ENCODE assay signal across 8 cellular contexts in genomic region chr21:36155603-36156338, GRCh38. TPM values are rescaled to one million over a fixed set of nuclear protein-coding genes. Genes with fewer than 3 reads are reported as not detected.
A peak's percentile ranks its signal among the peaks of the same experiment; 100 is the strongest.
DNase-seq lines count a peak whose midpoint lies in the region; ATAC-seq lines count a peak whose summit lies in the region.

No MANE protein-coding gene starts in this region.

- DNase-seq in DMS53 (lab: John Stamatoyannopoulos, UW) (peak; percentile 95), islet precursor cell (peak; percentile 94), A172 (ENCODE audit: low spot score) (no peak)
- DNase-seq in activated naive CD8-positive, alpha-beta T cell treated with anti-CD3 and anti-CD28 coated beads for 36 hours, result no peak

- H3K36me3 Mint-ChIP-seq in activated naive CD8-positive, alpha-beta T cell treated with anti-CD3 and anti-CD28 coated beads for 36 hours, result peaks cover 4% of the 10 kb centered on the region

- peaks cover 17% of the 10 kb centered on the region for H3K4me1 Mint-ChIP-seq in activated naive CD8-positive, alpha-beta T cell treated with anti-CD3 and anti-CD28 coated beads for 36 hours

- no peak overlapping the region for H3K9ac ChIP-seq in HUES48 (ENCODE audit: low read depth, low read length)
- peak overlapping the region; percentile 68 to 89 for H3K9ac ChIP-seq in stomach smooth muscle (ENCODE audit: low read length in 2 of 2)

- H3K36me3 ChIP-seq in HUES48 (ENCODE audit: control insufficient read depth, insufficient read depth, low read length) (no peaks in the 10 kb centered on the region), stomach smooth muscle (ENCODE audit: control insufficient read depth in 2 of 2, insufficient read depth in 2 of 2, low read length in 2 of 2) (no peaks in the 10 kb centered on the region)

- peak overlapping the region; percentile 82 for H3K4me3 Mint-ChIP-seq in activated naive CD8-positive, alpha-beta T cell treated with anti-CD3 and anti-CD28 coated beads for 36 hours

- H3K9me3 ChIP-seq in HUES48 (ENCODE audit: control insufficient read depth, insufficient read depth, low read length) (no peaks in the 10 kb centered on the region), stomach smooth muscle (ENCODE audit: control insufficient read depth in 2 of 2, low read length in 2 of 2) (no peaks in the 10 kb centered on the region)

- peak overlapping the region; percentile 20 for H3K27ac ChIP-seq in HUES48 (ENCODE audit: low read depth, low read length)
- H3K27ac ChIP-seq in stomach smooth muscle (ENCODE audit: low read length), result peak overlapping the region; percentile 11

- H3K4me3 ChIP-seq in HUES48 (ENCODE audit: low read depth, low read length) (peak overlapping the region; percentile 67), stomach smooth muscle (ENCODE audit: low read length in 2 of 2) (peak overlapping the region; percentile 77 to 91)

- no peaks in the 10 kb centered on the region for H3K9me3 Mint-ChIP-seq in activated naive CD8-positive, alpha-beta T cell treated with anti-CD3 and anti-CD28 coated beads for 36 hours

- H3K27ac Mint-ChIP-seq in activated naive CD8-positive, alpha-beta T cell treated with anti-CD3 and anti-CD28 coated beads for 36 hours, result no peak overlapping the region

- ATAC-seq in GM21526 (IDR thresholded peaks at IDR 0.05; ENCODE audit: low FRiP score, unreplicated experiment) (no peak), HG03342 (IDR thresholded peaks at IDR 0.05; ENCODE audit: unreplicated experiment) (no peak)

- H3K27me3 ChIP-seq in HUES48 (ENCODE audit: control insufficient read depth, insufficient read depth, low read length) (peaks cover 24% of the 10 kb centered on the region), stomach smooth muscle (ENCODE audit: control insufficient read depth in 1 of 2, insufficient read depth in 2 of 2, low read length in 2 of 2) (no peaks in the 10 kb centered on the region)

- H3K27me3 Mint-ChIP-seq in activated naive CD8-positive, alpha-beta T cell treated with anti-CD3 and anti-CD28 coated beads for 36 hours, result no peaks in the 10 kb centered on the region

- H3K4me1 ChIP-seq in HUES48 (ENCODE audit: control insufficient read depth, insufficient read depth, low read length) (peaks cover 8% of the 10 kb centered on the region; the same call in 1 of the 2 replicates), stomach smooth muscle (ENCODE audit: control insufficient read depth, insufficient read depth, low read length) (peaks cover 13% of the 10 kb centered on the region)

RNA-seq across cellular contexts. Expression of gene DOP1B, which starts 0.9 kb away (rescaled TPM):
- 10 to 100 TPM in 1 of 2 experiments, 1 to 10 TPM in 1; 9.9 to 10.9 TPM for total RNA-seq in activated naive CD8-positive, alpha-beta T cell treated with anti-CD3 and anti-CD28 coated beads for 36 hours
- total RNA-seq in A172 (2014; rRNA removed; shearing (Covaris generic)), result 14.9 and 16.4 TPM in 2 replicates

RNA-seq across cellular contexts. Expression of gene CBR3, which starts 20.9 kb away (rescaled TPM):
- 1 to 10 TPM; 9.5 to 9.7 TPM for total RNA-seq in activated naive CD8-positive, alpha-beta T cell treated with anti-CD3 and anti-CD28 coated beads for 36 hours
- 28.5 and 31.7 TPM in 2 replicates for total RNA-seq in A172 (2014; rRNA removed; shearing (Covaris generic))

Comparison
In these comparisons a context has a peak if more than half of its experiments do, and no peak if none do; other contexts are left out.
1. DNase-seq: peak in DMS53 (single experiment) and islet precursor cell (single experiment); none in activated naive CD8-positive, alpha-beta T cell treated with anti-CD3 and anti-CD28 coated beads for 36 hours (single experiment) and A172 (single experiment).